ENCODE assay signal across 21 cellular contexts in genomic region chr7:37205451-37205850, GRCh38.
"Had no signal": no experiment of that assay in that cellular context is flagged by ENCODE, and none has a peak within 500 bp of the region (broad histone marks: within the 10 kb centered on the region; RNA-seq: fewer than 3 reads in every experiment).

No MANE protein-coding gene starts in this region.

- DNase-seq: activated CD4-positive, alpha-beta T cell treated with anti-CD3 and anti-CD28 coated beads, Interleukin-2, amount 50 U/mL, for 4 hours; activated CD8-positive, alpha-beta memory T cell treated with anti-CD3 and anti-CD28 coated beads, Interleukin-2, amount 10 ng/mL, durations not matched to agents 7 days and 5 days; activated gamma-delta T cell treated with Interleukin-2 at 50 U/mL for 16 hours; activated naive CD8-positive, alpha-beta T cell treated with anti-CD3 and anti-CD28 coated beads, Interleukin-2, amount 10 ng/mL, durations not matched to agents 7 days and 5 days; activated T-cell treated with anti-CD3 and anti-CD28 coated beads, Interleukin-2, amount 50 U/mL, for 4 hours; anterior cingulate cortex; caudate nucleus; foreskin melanocyte; glutamatergic neuron; hippocampal formation; islet precursor cell; spleen; stimulated activated CD4-positive, alpha-beta T cell treated with anti-CD3 and anti-CD28 coated beads, Interleukin-4, amount 100 ng/mL, for 4 hours; stimulated activated naive CD4-positive, alpha-beta T cell; T-cell; thyroid gland had no signal

- H3K36me3 Mint-ChIP-seq: mesothelial cell of epicardium had no signal

- H3K9me3 Mint-ChIP-seq: activated naive CD8-positive, alpha-beta T cell treated with anti-CD3 and anti-CD28 coated beads, Interleukin-2, amount 10 ng/mL, durations not matched to agents 7 days and 5 days; activated T-cell treated with anti-CD3 and anti-CD28 coated beads, Interleukin-2, amount 50 U/mL, for 4 hours; brain; mesothelial cell of epicardium; nephron; T-cell had no signal

- H3K27me3 ChIP-seq: spleen, thyroid gland had no signal

- H3K27ac Mint-ChIP-seq: activated naive CD8-positive, alpha-beta T cell treated with anti-CD3 and anti-CD28 coated beads, Interleukin-2, amount 10 ng/mL, durations not matched to agents 7 days and 5 days; brain; mesothelial cell of epicardium; nephron had no signal

- H3K4me3 Mint-ChIP-seq: activated CD8-positive, alpha-beta memory T cell treated with anti-CD3 and anti-CD28 coated beads, Interleukin-2, amount 10 ng/mL, durations not matched to agents 7 days and 5 days; activated naive CD8-positive, alpha-beta T cell treated with anti-CD3 and anti-CD28 coated beads, Interleukin-2, amount 10 ng/mL, durations not matched to agents 7 days and 5 days; activated T-cell treated with anti-CD3 and anti-CD28 coated beads, Interleukin-2, amount 50 U/mL, for 4 hours; brain; mesothelial cell of epicardium; nephron; T-cell had no signal

- H3K9me3 ChIP-seq: spleen, thyroid gland had no signal

- H3K27me3 Mint-ChIP-seq: activated CD8-positive, alpha-beta memory T cell treated with anti-CD3 and anti-CD28 coated beads, Interleukin-2, amount 10 ng/mL, durations not matched to agents 7 days and 5 days; activated naive CD8-positive, alpha-beta T cell treated with anti-CD3 and anti-CD28 coated beads, Interleukin-2, amount 10 ng/mL, durations not matched to agents 7 days and 5 days; T-cell had no signal

- ATAC-seq: activated T-cell treated with anti-CD3 and anti-CD28 coated beads, Interleukin-2, amount 50 U/mL, for 4 hours; SK-N-SH treated with all-trans-retinoic acid at 6 μM for 48 hours; T-cell had no signal

- H3K4me3 ChIP-seq: lung, spleen, thyroid gland had no signal
